Comparison of ENCODE assay signal across 10 cellular contexts in genomic region chr16:29927523-29927905, GRCh38. TPM values are rescaled to one million over a fixed set of nuclear protein-coding genes. Genes with fewer than 3 reads are reported as not detected.
DNase-seq lines count a peak whose midpoint lies in the region; ATAC-seq and TF ChIP-seq lines count a peak whose summit lies in the region.
"Had no signal": no experiment of that assay in that cellular context is flagged by ENCODE, and none has a peak within 500 bp of the region (broad histone marks: within the 10 kb centered on the region; RNA-seq: fewer than 3 reads in every experiment).

No MANE protein-coding gene starts in this region.

- H3K4me3 ChIP-seq in adrenal gland = no peak overlapping the region
- peak overlapping the region in 1 of 2 experiments; percentile 82 for H3K4me3 ChIP-seq in mesenchymal stem cell (ENCODE audit: insufficient read depth in 1 of 2, low read depth in 1 of 2, low read length in 2 of 2)
- no peak overlapping the region for H3K4me3 ChIP-seq in transverse colon

- no peak overlapping the region for H2BK12ac ChIP-seq in mesenchymal stem cell (ENCODE audit: low read length in 2 of 2)

- no peak for TF ChIP-seq EP300 in transverse colon (IDR thresholded peaks at IDR 0.05; ENCODE audit: low read depth)

- CTCF ChIA-PET in activated naive CD4-positive, alpha-beta T cell treated with anti-CD3 and anti-CD28 coated beads, Interleukin-2, amount 10 ng/mL, durations not matched to agents 7 days and 5 days (lab: Charles Lee) = no interaction called here

- no peak overlapping the region for H2AK5ac ChIP-seq in mesenchymal stem cell (ENCODE audit: low read length, severe bottlenecking)

- H3K4me3 Mint-ChIP-seq in activated naive CD4-positive, alpha-beta T cell treated with anti-CD3 and anti-CD28 coated beads, Interleukin-2, amount 10 ng/mL, durations not matched to agents 7 days and 5 days = peak overlapping the region; percentile 81

- peaks cover 37% of the 10 kb centered on the region for H3K4me1 Mint-ChIP-seq in activated naive CD4-positive, alpha-beta T cell treated with anti-CD3 and anti-CD28 coated beads, Interleukin-2, amount 10 ng/mL, durations not matched to agents 7 days and 5 days

- H4K8ac ChIP-seq in mesenchymal stem cell (ENCODE audit: low read length) = no peak overlapping the region

- H3K4ac ChIP-seq in mesenchymal stem cell (ENCODE audit: low read depth in 1 of 2, low read length in 2 of 2) = peak overlapping the region in 1 of 2 experiments; percentile 32

- H3K27ac ChIP-seq in adrenal gland (peak overlapping the region in 4 of 5 donors; percentile 17 to 93 (median 78)), mesenchymal stem cell (ENCODE audit: low read length, poor library complexity, severe bottlenecking) (no peak overlapping the region), transverse colon (peak overlapping the region; percentile 87 to 96 (median 92))

- no peak overlapping the region for H4K91ac ChIP-seq in mesenchymal stem cell (ENCODE audit: low read length)

- H3K27ac Mint-ChIP-seq in activated naive CD4-positive, alpha-beta T cell treated with anti-CD3 and anti-CD28 coated beads, Interleukin-2, amount 10 ng/mL, durations not matched to agents 7 days and 5 days = no peak overlapping the region
- no peak overlapping the region for H3K27ac Mint-ChIP-seq in activated naive CD4-positive, alpha-beta T cell treated with anti-CD3 and anti-CD28 coated beads, Interleukin-2, amount 50 U/mL, for 72 hours

- H2AFZ ChIP-seq in mesenchymal stem cell (ENCODE audit: low read depth, low read length) = no peak overlapping the region

- H3K18ac ChIP-seq in mesenchymal stem cell (ENCODE audit: low read depth in 1 of 2, low read length in 2 of 2) = no peak overlapping the region

- H3K14ac ChIP-seq in mesenchymal stem cell (ENCODE audit: low read length in 2 of 2) = no peak overlapping the region

- peaks cover 8% of the 10 kb centered on the region for H3K36me3 Mint-ChIP-seq in activated naive CD4-positive, alpha-beta T cell treated with anti-CD3 and anti-CD28 coated beads, Interleukin-2, amount 10 ng/mL, durations not matched to agents 7 days and 5 days
- H3K36me3 Mint-ChIP-seq in activated naive CD4-positive, alpha-beta T cell treated with anti-CD3 and anti-CD28 coated beads, Interleukin-2, amount 50 U/mL, for 72 hours = peaks cover 9 to 17% of the 10 kb centered on the region in 2 donors

- no peak for DNase-seq in activated naive CD4-positive, alpha-beta T cell treated with anti-CD3 and anti-CD28 coated beads, Interleukin-2, amount 10 ng/mL, durations not matched to agents 7 days and 5 days
- no peak for DNase-seq in activated naive CD4-positive, alpha-beta T cell treated with anti-CD3 and anti-CD28 coated beads, Interleukin-2, amount 50 U/mL, for 72 hours (ENCODE audit: low spot score in 2 of 2)
- peak in 1 of 7 donors; percentile 20 for DNase-seq in adrenal gland
- DNase-seq in mesenchymal stem cell = no peak
- no peak for DNase-seq in transverse colon
- DNase-seq in NCI-H1105 (lab: John Stamatoyannopoulos, UW) = no peak
- DNase-seq in NK-92 treated with Interleukin-12 subunit alpha and Interleukin-12 subunit beta, amount 100 ng/mL, for 24 hours (lab: John Stamatoyannopoulos, UW) = no peak
- no peak for DNase-seq in NCI-H2171 treated with DMSO at 0.1 percent for 48 hours (lab: John Stamatoyannopoulos, UW)
- DNase-seq: activated CD4-positive, alpha-beta T cell treated with anti-CD3 and anti-CD28 coated beads, Interleukin-2, amount 50 U/mL, for 48 hours; NCI-H187 had no signal

- H3K23ac ChIP-seq in mesenchymal stem cell (ENCODE audit: low read length in 2 of 2) = no peak overlapping the region

- no peaks in the 10 kb centered on the region for H3K27me3 ChIP-seq in adrenal gland
- H3K27me3 ChIP-seq in mesenchymal stem cell (ENCODE audit: control insufficient read depth in 1 of 2, insufficient read depth in 1 of 2, low read length in 2 of 2) = no peaks in the 10 kb centered on the region
- no peaks in the 10 kb centered on the region for H3K27me3 ChIP-seq in transverse colon

- no peaks in the 10 kb centered on the region for H3K9me3 Mint-ChIP-seq in activated naive CD4-positive, alpha-beta T cell treated with anti-CD3 and anti-CD28 coated beads, Interleukin-2, amount 10 ng/mL, durations not matched to agents 7 days and 5 days
- H3K9me3 Mint-ChIP-seq in activated naive CD4-positive, alpha-beta T cell treated with anti-CD3 and anti-CD28 coated beads, Interleukin-2, amount 50 U/mL, for 72 hours = no peaks in the 10 kb centered on the region

- H3K4me1 ChIP-seq in adrenal gland (replicated peaks in 1 of 2) (peaks cover 20 to 25% of the 10 kb centered on the region in 2 donors), mesenchymal stem cell (ENCODE audit: control insufficient read depth, insufficient read depth, low read depth, low read length) (peaks cover 16% of the 10 kb centered on the region), transverse colon (peaks cover 14 to 23% (median 21%) of the 10 kb centered on the region in 4 donors)

- no peaks in the 10 kb centered on the region for H3K36me3 ChIP-seq in adrenal gland (replicated peaks in 1 of 2)
- H3K36me3 ChIP-seq in mesenchymal stem cell (ENCODE audit: control insufficient read depth in 1 of 2, insufficient read depth in 2 of 2, low read depth in 1 of 2, low read length in 2 of 2) = peaks cover 6 to 7% of the 10 kb centered on the region in 2 experiments
- H3K36me3 ChIP-seq in transverse colon = peaks cover 0 to 6% (median 1%) of the 10 kb centered on the region in 4 donors

- peaks cover 8% of the 10 kb centered on the region for H3K27me3 Mint-ChIP-seq in activated naive CD4-positive, alpha-beta T cell treated with anti-CD3 and anti-CD28 coated beads, Interleukin-2, amount 10 ng/mL, durations not matched to agents 7 days and 5 days

- peaks cover 13% of the 10 kb centered on the region for H3K79me1 ChIP-seq in mesenchymal stem cell (replicated peaks; ENCODE audit: low read length, poor library complexity, severe bottlenecking)

- no peak for ATAC-seq in activated naive CD4-positive, alpha-beta T cell treated with anti-CD3 and anti-CD28 coated beads, Interleukin-2, amount 50 U/mL, for 72 hours

- H2BK120ac ChIP-seq in mesenchymal stem cell (ENCODE audit: low read depth, low read length) = no peak overlapping the region

- no peak for TF ChIP-seq CTCF in adrenal gland (IDR thresholded peaks at IDR 0.05)
- no peak for TF ChIP-seq CTCF in transverse colon (IDR thresholded peaks at IDR 0.05)

- in situ Hi-C loops in transverse colon (cut with MboI; ENCODE audit: low pct_ligation_motif_present in 1 of 4, low pct_unique_long_range_greater_than_20kb in 1 of 4, low sequenced_read_pairs in 3 of 4) = no loop called here

- no peaks in the 10 kb centered on the region for H3K9me3 ChIP-seq in adrenal gland (replicated peaks in 1 of 3)
- H3K9me3 ChIP-seq in mesenchymal stem cell (ENCODE audit: control insufficient read depth, low read length) = no peaks in the 10 kb centered on the region
- no peaks in the 10 kb centered on the region for H3K9me3 ChIP-seq in transverse colon

- TF ChIP-seq POLR2A in adrenal gland (IDR thresholded peaks at IDR 0.05) (no peak), transverse colon (IDR thresholded peaks at IDR 0.05) (no peak)

- no peak overlapping the region for H2BK15ac ChIP-seq in mesenchymal stem cell (ENCODE audit: low read depth, poor library complexity, severe bottlenecking)

- intact Hi-C loops in adrenal gland (cut with DNase I) = loop anchor here (5.0 to 10.0 kb wide), 2 partner anchors 45 to 67 kb away; partner anchors contain the start of genes HIRIP3 (in 1 of the 2), INO80E (in 1 of the 2) and TAOK2 (in 1 of the 2)
- intact Hi-C loops in transverse colon (cut with DNase I; ENCODE audit: low total_unique reads) = no loop called here

- H3K9ac ChIP-seq in mesenchymal stem cell (ENCODE audit: low read length) = peak overlapping the region; percentile 93

- H2BK5ac ChIP-seq in mesenchymal stem cell (ENCODE audit: low read depth, low read length, poor library complexity, severe bottlenecking) = no peak overlapping the region

- H3K4me2 ChIP-seq in mesenchymal stem cell (ENCODE audit: low read length, poor library complexity, severe bottlenecking) = no peak overlapping the region

- 53 to 65% (median 55%) methylated on average over 2 of the region's 2 CpGs for WGBS in adrenal gland, 4 donors
- 100% methylated on average over 1 of the region's 2 CpGs for WGBS in mesenchymal stem cell
- WGBS in transverse colon (ENCODE audit: low coverage in 1 of 2), 2 donors = 80 to 84% methylated on average over 1 to 2 of the region's 2 CpGs

RNA-seq across cellular contexts. Expression of gene KCTD13, which starts 1.5 kb away (rescaled TPM):
- 10 to 100 TPM; 37.1 to 55.5 TPM for total RNA-seq in activated naive CD4-positive, alpha-beta T cell treated with anti-CD3 and anti-CD28 coated beads, Interleukin-2, amount 50 U/mL, for 72 hours
- total RNA-seq in adrenal gland (10 to 100 TPM; 14.7 to 39.4 (median 21.4) TPM), transverse colon (100 to 1,000 TPM in 1 of 4 donors, 10 to 100 TPM in 3; 40.3 to 110 (median 57.4) TPM)
- 10 to 100 TPM; 13.2 to 37.1 (median 33.3) TPM for polyA plus RNA-seq in adrenal gland
- polyA plus RNA-seq in mesenchymal stem cell (2013, experiment 1 of 2) = 10.9 TPM
- polyA plus RNA-seq in mesenchymal stem cell (2013, experiment 2 of 2) = 10.4 TPM

RNA-seq across cellular contexts. Expression of gene ASPHD1, which starts 27.2 kb away (rescaled TPM):
- total RNA-seq in activated naive CD4-positive, alpha-beta T cell treated with anti-CD3 and anti-CD28 coated beads, Interleukin-2, amount 50 U/mL, for 72 hours = 1 to 10 TPM; 1.4 to 3.8 TPM
- 1 to 10 TPM in 6 of 8 donors, under 1 TPM in 2; 0.34 to 9.3 (median 4.4) TPM for total RNA-seq in adrenal gland
- 10 to 100 TPM in 1 of 3 donors, 1 to 10 TPM in 2; 2.4 to 15.8 (median 7.2) TPM for polyA plus RNA-seq in adrenal gland
- 5.3 TPM for polyA plus RNA-seq in mesenchymal stem cell (2013, experiment 1 of 2)
- polyA plus RNA-seq in mesenchymal stem cell (2013, experiment 2 of 2) = 5.9 TPM
- total RNA-seq in transverse colon = 1 to 10 TPM in 2 of 4 donors, under 1 TPM in 1, not detected in 1; 0.40 to 1.2 (median 1.1) TPM

RNA-seq across cellular contexts. Expression of gene SEZ6L2, which starts 28.2 kb away (rescaled TPM):
- 1 to 10 TPM in 1 of 2 donors, under 1 TPM in 1; 0.35 to 1.3 TPM for total RNA-seq in activated naive CD4-positive, alpha-beta T cell treated with anti-CD3 and anti-CD28 coated beads, Interleukin-2, amount 50 U/mL, for 72 hours
- 100 to 1,000 TPM in 1 of 8 donors, 10 to 100 TPM in 7; 25.1 to 302 (median 45.8) TPM for total RNA-seq in adrenal gland
- 10 to 100 TPM; 14.5 to 20.1 (median 20.1) TPM for polyA plus RNA-seq in adrenal gland
- polyA plus RNA-seq in mesenchymal stem cell (2013, experiment 1 of 2) = 27.4 TPM
- polyA plus RNA-seq in mesenchymal stem cell (2013, experiment 2 of 2) = 27.2 TPM
- total RNA-seq in transverse colon = 1 to 10 TPM; 2.0 to 9.7 (median 6.3) TPM

RNA-seq across cellular contexts. Expression of gene TMEM219, which starts 34.4 kb away (rescaled TPM):
- total RNA-seq in activated naive CD4-positive, alpha-beta T cell treated with anti-CD3 and anti-CD28 coated beads, Interleukin-2, amount 50 U/mL, for 72 hours = 10 to 100 TPM; 52.5 to 63.8 TPM
- total RNA-seq in adrenal gland (100 to 1,000 TPM; 164 to 300 (median 192) TPM), transverse colon (100 to 1,000 TPM; 149 to 210 (median 158) TPM)
- 100 to 1,000 TPM; 100 to 278 (median 272) TPM for polyA plus RNA-seq in adrenal gland
- 118 TPM for polyA plus RNA-seq in mesenchymal stem cell (2013, experiment 1 of 2)
- 125 TPM for polyA plus RNA-seq in mesenchymal stem cell (2013, experiment 2 of 2)

RNA-seq across cellular contexts. Expression of gene TAOK2, which starts 46.2 kb away (rescaled TPM):
- total RNA-seq in activated naive CD4-positive, alpha-beta T cell treated with anti-CD3 and anti-CD28 coated beads, Interleukin-2, amount 50 U/mL, for 72 hours = 10 to 100 TPM; 29.6 to 52.7 TPM
- total RNA-seq in adrenal gland (10 to 100 TPM; 57.5 to 95.0 (median 76.1) TPM), transverse colon (100 to 1,000 TPM in 1 of 4 donors, 10 to 100 TPM in 3; 54.6 to 103 (median 68.1) TPM)
- polyA plus RNA-seq in adrenal gland = 100 to 1,000 TPM in 1 of 3 donors, 10 to 100 TPM in 2; 36.6 to 135 (median 51.0) TPM
- 20.6 TPM for polyA plus RNA-seq in mesenchymal stem cell (2013, experiment 1 of 2)
- 19.6 TPM for polyA plus RNA-seq in mesenchymal stem cell (2013, experiment 2 of 2)
